In the genomic region with DNA sequence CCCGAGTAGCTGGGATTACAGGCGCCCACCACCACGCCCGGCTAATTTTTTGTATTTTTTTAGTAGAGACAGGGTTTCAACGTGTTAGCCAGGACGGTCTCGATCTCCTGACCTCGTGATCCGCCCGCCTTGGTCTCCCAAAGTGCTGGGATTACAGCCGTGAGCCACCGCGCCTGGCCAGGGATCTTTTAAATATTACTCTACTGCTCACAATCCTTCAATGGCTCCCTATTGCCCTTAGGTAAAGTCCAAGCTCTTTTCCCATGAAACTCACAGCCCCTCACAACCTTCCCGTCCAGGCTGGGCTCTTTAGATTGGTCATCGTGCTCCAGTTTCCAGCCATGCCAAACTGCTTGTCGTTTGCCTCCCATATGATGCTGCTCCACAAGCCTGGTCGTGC, we compare ENCODE assay signal across 2 cellular contexts. TPM values are rescaled to one million over a fixed set of nuclear protein-coding genes. Genes with fewer than 3 reads are reported as not detected.
"Had no signal": no experiment of that assay in that cellular context is flagged by ENCODE, and none has a peak within 500 bp of the region (broad histone marks: within the 10 kb centered on the region; RNA-seq: fewer than 3 reads in every experiment).

No MANE protein-coding gene starts in this region.

RNA-seq across cellular contexts. Expression of gene RHBDL3, which starts 2.1 kb away (rescaled TPM):
- total RNA-seq: smooth muscle cell had no signal
- polyA plus RNA-seq: naive thymus-derived CD4-positive, alpha-beta T cell; smooth muscle cell had no signal
